8 cellular contexts compared by ENCODE assay signal in the genomic region with DNA sequence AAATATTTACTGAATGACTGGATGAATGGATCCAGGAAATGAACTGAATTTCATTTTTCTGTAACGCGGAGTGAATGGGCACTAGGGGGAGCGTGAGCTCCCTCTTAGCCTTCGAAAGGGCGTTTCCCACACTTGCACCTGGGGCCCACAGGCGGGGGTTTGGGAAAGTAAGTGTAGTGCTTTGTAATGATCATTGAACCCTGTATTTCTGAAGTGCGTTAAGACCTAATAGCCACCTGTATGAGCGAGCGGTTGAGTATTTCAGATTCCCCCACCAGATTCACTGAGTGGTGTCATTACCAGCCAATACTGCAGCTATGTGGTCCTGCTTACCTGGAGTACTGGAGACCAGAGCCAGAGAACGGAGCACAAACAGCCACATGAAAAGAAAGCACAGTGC. TPM values are rescaled to one million over a fixed set of nuclear protein-coding genes. Genes with fewer than 3 reads are reported as not detected.
DNase-seq lines count a peak whose midpoint lies in the region; ATAC-seq and TF ChIP-seq lines count a peak whose summit lies in the region.

No MANE protein-coding gene starts in this region.

- H3K4me1 ChIP-seq in uterus, result no peaks in the 10 kb centered on the region

- peak overlapping the region in 4 of 5 donors; percentile 18 to 53 (median 48) for H3K4me3 Mint-ChIP-seq in immature natural killer cell

- peaks cover 26 to 41% (median 26%) of the 10 kb centered on the region in 3 donors for H3K36me3 Mint-ChIP-seq in immature natural killer cell

- DNase-seq in COLO829 (ENCODE audit: low spot score) (peak; percentile 19), H7 (peak; percentile 70), NCI-H345 (lab: John Stamatoyannopoulos, UW) (peak; percentile 84), immature natural killer cell (peak; percentile 27 to 52 (median 48)), uterus (no peak), G401 (ENCODE audit: low spot score) (no peak)
- DNase-seq in activated T-cell treated with anti-CD3 and anti-CD28 coated beads, Interleukin-2, amount 50 U/mL, for 48 hours, result peak; percentile 44 to 55

- H3K27me3 ChIP-seq in H7 (ENCODE audit: control insufficient read depth, insufficient read depth, low read length) (no peaks in the 10 kb centered on the region), uterus (no peaks in the 10 kb centered on the region)

- H3K9me3 Mint-ChIP-seq in immature natural killer cell, result no peaks in the 10 kb centered on the region

- intact Hi-C loops in uterus (cut with DNase I; ENCODE audit: low total_unique reads), result no loop called here

- H3K27ac ChIP-seq in uterus, result no peak overlapping the region

- no peaks in the 10 kb centered on the region for H3K9me3 ChIP-seq in uterus

- peaks cover 44 to 47% of the 10 kb centered on the region in 2 donors for H3K4me1 Mint-ChIP-seq in immature natural killer cell

- no peak for ATAC-seq in HG02610 (IDR thresholded peaks at IDR 0.05; ENCODE audit: unreplicated experiment)

- H3K27ac Mint-ChIP-seq in immature natural killer cell, result peak overlapping the region; percentile 18 to 90 (median 68)

- H3K27me3 Mint-ChIP-seq in immature natural killer cell (ENCODE audit: low read depth in 3 of 3), result peaks cover 0 to 16% (median 11%) of the 10 kb centered on the region in 3 donors

- H3K36me3 ChIP-seq in H7 (replicated peaks; ENCODE audit: control insufficient read depth, insufficient read depth, low read length) (no peaks in the 10 kb centered on the region), uterus (no peaks in the 10 kb centered on the region)

- in situ Hi-C loops in G401 (cut with HindIII; ENCODE audit: low sequenced_read_pairs), result no loop called here

- H3K4me3 ChIP-seq in H7 (ENCODE audit: insufficient read depth, low read depth, low read length), result no peak overlapping the region
- no peak overlapping the region for H3K4me3 ChIP-seq in uterus

- TF ChIP-seq POLR2A in uterus (IDR thresholded peaks at IDR 0.05), result no peak

- TF ChIP-seq CTCF in uterus (IDR thresholded peaks at IDR 0.05), result peak in 3 of 4 experiments; percentile 21 to 33 (median 32)

RNA-seq across cellular contexts. Expression of a gene that starts 10.5 kb away (rescaled TPM):
- 0.74 and 1.2 TPM in 2 replicates for total RNA-seq in H7 (2014; rRNA removed; shearing (Covaris generic))
- polyA plus RNA-seq in immature natural killer cell, result 10 to 100 TPM; 45.4 to 56.5 (median 52.0) TPM
- total RNA-seq in uterus, result 10 to 100 TPM in 1 of 4 donors, 1 to 10 TPM in 2, under 1 TPM in 1; 0.51 to 12.4 (median 3.3) TPM
- 3.1 TPM in 1 of 2 replicates, not detected in the other for total RNA-seq in G401 (2014; rRNA removed; shearing (Covaris generic))

RNA-seq across cellular contexts. Expression of a gene that starts 15.8 kb away (rescaled TPM):
- total RNA-seq in H7 (2014; rRNA removed; shearing (Covaris generic)), result 59.9 and 67.6 TPM in 2 replicates
- 100 to 1,000 TPM in 2 of 3 donors, 10 to 100 TPM in 1; 94.2 to 141 (median 119) TPM for polyA plus RNA-seq in immature natural killer cell
- 100 to 1,000 TPM in 3 of 4 donors, 10 to 100 TPM in 1; 68.2 to 134 (median 114) TPM for total RNA-seq in uterus
- 97.6 and 102 TPM in 2 replicates for total RNA-seq in G401 (2014; rRNA removed; shearing (Covaris generic))

Comparison
In these comparisons a context has a peak if more than half of its experiments do, and no peak if none do; other contexts are left out.
1. DNase-seq: peak in COLO829 (single experiment), H7 (single experiment), NCI-H345 (single experiment), activated T-cell treated with anti-CD3 and anti-CD28 coated beads, Interleukin-2, amount 50 U/mL, for 48 hours (2 of 2) and immature natural killer cell (3 of 3); none in uterus (0 of 2) and G401 (single experiment).